ENCODE assay signal across 8 cellular contexts in the genomic region with DNA sequence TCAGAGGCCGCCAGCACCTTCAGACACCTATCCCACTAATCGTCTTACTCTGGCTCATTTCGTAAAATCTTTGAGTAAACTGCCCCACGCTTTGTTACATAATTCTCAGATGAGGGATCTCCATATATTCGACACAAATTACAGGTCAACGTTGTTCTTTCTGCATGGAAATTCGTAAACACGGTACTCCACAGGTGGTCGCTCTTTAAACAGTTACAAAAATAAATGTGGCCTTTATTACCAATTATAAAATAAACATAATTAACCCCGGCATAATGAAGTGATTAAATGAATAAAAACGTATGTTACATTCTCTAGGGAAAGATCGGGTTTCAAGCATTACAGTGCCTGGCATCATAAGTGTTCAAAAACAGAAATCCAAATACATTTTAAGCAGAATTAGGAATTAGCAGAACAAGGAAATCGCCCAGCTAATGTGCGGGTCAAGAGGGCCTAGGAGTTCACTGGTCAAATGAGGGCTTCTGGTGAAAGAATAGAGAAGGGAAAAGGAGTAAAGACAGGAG. TPM values are rescaled to one million over a fixed set of nuclear protein-coding genes. Genes with fewer than 3 reads are reported as not detected.
DNase-seq lines count a peak whose midpoint lies in the region; ATAC-seq and TF ChIP-seq lines count a peak whose summit lies in the region.

No MANE protein-coding gene starts in this region.

- H3K9me3 Mint-ChIP-seq in nephron, result no peaks in the 10 kb centered on the region

- in situ Hi-C loops in G401 (cut with HindIII; ENCODE audit: low sequenced_read_pairs), result no loop called here

- DNase-seq in MG63 (no peak), dorsolateral prefrontal cortex (no peak), G401 (ENCODE audit: low spot score) (no peak)

- H3K4me1 Mint-ChIP-seq in nephron, result peaks cover 31% of the 10 kb centered on the region

- no peak for TF ChIP-seq CTCF in C4-2B (conservative IDR thresholded peaks at IDR 0.05)
- TF ChIP-seq CTCF in dorsolateral prefrontal cortex (IDR thresholded peaks at IDR 0.05 in 54 of 56, conservative IDR thresholded peaks at IDR 0.05 in 2 of 56; ENCODE audit: low read depth in 1 of 56, partially characterized antibody in 56 of 56), result peak in 1 of 56 donors; percentile 2
- TF ChIP-seq CTCF in nephron (IDR thresholded peaks at IDR 0.05; ENCODE audit: unreplicated experiment in 3 of 3), result no peak

- H3K9me3 ChIP-seq in MG63, result no peaks in the 10 kb centered on the region

- peak overlapping the region; percentile 94 for H3K27ac ChIP-seq in C4-2B
- peak overlapping the region; percentile 91 to 100 (median 100) for H3K27ac ChIP-seq in dorsolateral prefrontal cortex

- H3K36me3 Mint-ChIP-seq in nephron (ENCODE audit: low read depth), result peaks cover 60% of the 10 kb centered on the region

- no peaks in the 10 kb centered on the region for H3K27me3 Mint-ChIP-seq in nephron (ENCODE audit: low read depth)

- peak overlapping the region; percentile 83 to 85 (median 84) for H3K4me3 Mint-ChIP-seq in nephron

- peak overlapping the region; percentile 85 for H3K4me3 ChIP-seq in MG63
- peak overlapping the region; percentile 62 to 98 (median 91) for H3K4me3 ChIP-seq in dorsolateral prefrontal cortex

- intact Hi-C loops in dorsolateral prefrontal cortex (cut with DNase I), result loop anchor here (1.0 to 5.0 kb wide), 2 partner anchors 24 to 67 kb away; no protein-coding TSS in a partner anchor

- H3K27me3 ChIP-seq in MG63, result no peaks in the 10 kb centered on the region
- H3K27me3 ChIP-seq in dorsolateral prefrontal cortex, result no peaks in the 10 kb centered on the region

- no peak for ATAC-seq in GM19395 (IDR thresholded peaks at IDR 0.05; ENCODE audit: unreplicated experiment)
- ATAC-seq in HG03378 (IDR thresholded peaks at IDR 0.05; ENCODE audit: unreplicated experiment), result no peak
- ATAC-seq in HG03108 (IDR thresholded peaks at IDR 0.05; ENCODE audit: unreplicated experiment), result no peak

- H3K27ac Mint-ChIP-seq in nephron, result peak overlapping the region; percentile 66 to 93 (median 92)

- H3K36me3 ChIP-seq in MG63, result peaks cover 56% of the 10 kb centered on the region

RNA-seq across cellular contexts. Expression of gene PIP4K2B, which starts 0.9 kb away (rescaled TPM):
- total RNA-seq in MG63 (2014; rRNA removed; shearing (Covaris generic); ENCODE audit: low replicate concordance), result 49.1 and 73.8 TPM in 2 replicates
- 100 to 1,000 TPM; 106 to 220 (median 167) TPM for total RNA-seq in dorsolateral prefrontal cortex
- 46.2 and 49.8 TPM in 2 replicates for total RNA-seq in G401 (2014; rRNA removed; shearing (Covaris generic))

RNA-seq across cellular contexts. Expression of gene CWC25, which starts 24.8 kb away (rescaled TPM):
- total RNA-seq in MG63 (2014; rRNA removed; shearing (Covaris generic); ENCODE audit: low replicate concordance), result 19.2 and 21.3 TPM in 2 replicates
- total RNA-seq in dorsolateral prefrontal cortex, result 10 to 100 TPM; 12.1 to 25.1 (median 17.5) TPM
- total RNA-seq in G401 (2014; rRNA removed; shearing (Covaris generic)), result 11.2 and 19.9 TPM in 2 replicates

RNA-seq across cellular contexts. Expression of gene PSMB3, which starts 47.8 kb away (rescaled TPM):
- total RNA-seq in MG63 (2014; rRNA removed; shearing (Covaris generic); ENCODE audit: low replicate concordance), result 494 and 524 TPM in 2 replicates
- 100 to 1,000 TPM in 80 of 120 experiments, 10 to 100 TPM in 40; 55.5 to 145 (median 107) TPM for total RNA-seq in dorsolateral prefrontal cortex
- total RNA-seq in G401 (2014; rRNA removed; shearing (Covaris generic)), result 277 and 414 TPM in 2 replicates

RNA-seq across cellular contexts. Expression of gene PCGF2, which starts 52.2 kb away (rescaled TPM):
- total RNA-seq in MG63 (2014; rRNA removed; shearing (Covaris generic); ENCODE audit: low replicate concordance), result 3.3 and 3.4 TPM in 2 replicates
- total RNA-seq in dorsolateral prefrontal cortex, result 10 to 100 TPM; 13.0 to 46.2 (median 27.2) TPM
- 5.5 and 12.5 TPM in 2 replicates for total RNA-seq in G401 (2014; rRNA removed; shearing (Covaris generic))

RNA-seq across cellular contexts. Expression of gene RPL23, which starts 53.2 kb away (rescaled TPM):
- total RNA-seq in MG63 (2014; rRNA removed; shearing (Covaris generic); ENCODE audit: low replicate concordance), result 2,314 and 3,514 TPM in 2 replicates
- total RNA-seq in dorsolateral prefrontal cortex, result 100 to 1,000 TPM; 239 to 571 (median 364) TPM
- total RNA-seq in G401 (2014; rRNA removed; shearing (Covaris generic)), result 1,883 and 2,158 TPM in 2 replicates
